In the genomic region with DNA sequence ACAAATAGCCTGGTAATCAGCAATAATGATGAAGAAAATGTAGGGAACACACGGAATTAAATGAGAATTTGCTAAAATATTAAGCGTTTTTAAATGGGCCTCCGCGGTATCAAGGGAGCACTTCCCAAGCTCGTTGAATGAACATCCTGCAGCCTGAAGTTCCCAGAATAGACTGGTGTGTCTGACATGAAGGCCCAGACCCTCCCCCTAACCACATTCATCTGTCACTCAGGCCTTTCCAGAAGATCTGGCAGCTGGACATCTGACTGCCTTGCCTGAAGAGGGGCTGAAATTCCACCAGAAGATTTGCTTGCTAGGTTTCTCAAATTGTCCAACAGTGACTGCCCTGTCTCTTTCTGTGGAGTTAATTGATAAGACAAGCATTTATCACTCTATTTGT, we compare ENCODE assay signal across 16 cellular contexts.
DNase-seq lines count a peak whose midpoint lies in the region; ATAC-seq and TF ChIP-seq lines count a peak whose summit lies in the region.
"Had no signal": no experiment of that assay in that cellular context is flagged by ENCODE, and none has a peak within 500 bp of the region (broad histone marks: within the 10 kb centered on the region; RNA-seq: fewer than 3 reads in every experiment).

No MANE protein-coding gene starts in this region.

- DNase-seq in NCI-H748 (lab: John Stamatoyannopoulos, UW; ENCODE audit: unreplicated experiment) (peak; percentile 11), NCI-H748 treated with DMSO at 0.1 percent for 48 hours (lab: John Stamatoyannopoulos, UW) (no peak), GM23338 (ENCODE audit: low spot score) (no peak), right cardiac atrium (no peak), osteoblast (ENCODE audit: insufficient read length, low spot score, missing footprints) (peak; percentile 53), cerebellum (ENCODE audit: low spot score) (no peak), iPS-NIHi11 (ENCODE audit: low spot score) (no peak)
- DNase-seq: CD8-positive, alpha-beta T cell; COR-L47; DMS153; DMS79 treated with DMSO at 0.1 percent for 48 hours; EL; GOT3; H9 had no signal

- H3K4me3 ChIP-seq in GM23338: no peak overlapping the region
- no peak overlapping the region for H3K4me3 ChIP-seq in right cardiac atrium (ENCODE audit: low read length)
- H3K4me3 ChIP-seq in osteoblast (ENCODE audit: insufficient read depth, low read length): no peak overlapping the region

- TF ChIP-seq CTCF in GM23338 (conservative IDR thresholded peaks at IDR 0.05; ENCODE audit: low read depth in 2 of 2) (no peak), osteoblast (IDR thresholded peaks at IDR 0.05; ENCODE audit: extremely low read depth, low read depth, low read length) (no peak)

- H3K9me3 Mint-ChIP-seq in GM23338: peaks cover 27% of the 10 kb centered on the region; the same call in 2 of the 3 replicates

- intact Hi-C loops in right cardiac atrium (cut with DNase I): no loop called here

- peaks cover 17% of the 10 kb centered on the region; the same call in 2 of the 3 replicates for H3K4me1 Mint-ChIP-seq in GM23338
- H3K4me1 Mint-ChIP-seq: CD14-positive monocyte had no signal

- H3K4me2 ChIP-seq in GM23338 (no peak overlapping the region), osteoblast (ENCODE audit: insufficient read depth, low read length) (no peak overlapping the region)

- WGBS in right cardiac atrium: 43% methylated on average over 5 of the region's 5 CpGs

- H4K20me1 ChIP-seq in GM23338 (replicated peaks; ENCODE audit: insufficient read depth) (no peaks in the 10 kb centered on the region), osteoblast (ENCODE audit: insufficient read depth, low read length) (no peaks in the 10 kb centered on the region)

- no peaks in the 10 kb centered on the region for H3F3A ChIP-seq in GM23338 (replicated peaks; ENCODE audit: low read depth)

- H3K9me3 ChIP-seq in right cardiac atrium (ENCODE audit: control insufficient read depth, low read length) (no peaks in the 10 kb centered on the region), osteoblast (ENCODE audit: low read depth, low read length) (no peaks in the 10 kb centered on the region)

- H3K9me2 ChIP-seq in GM23338 (ENCODE audit: insufficient read depth): peaks cover 5% of the 10 kb centered on the region; the same call in 1 of the 2 replicates

- peaks cover 4% of the 10 kb centered on the region for H3K27me3 Mint-ChIP-seq in GM23338 (ENCODE audit: insufficient read depth, low read depth, poor library complexity)

- H3K79me2 ChIP-seq in GM23338 (replicated peaks; ENCODE audit: insufficient read depth) (no peaks in the 10 kb centered on the region), osteoblast (ENCODE audit: insufficient read depth, low read length) (no peaks in the 10 kb centered on the region)

- H3K27ac ChIP-seq in GM23338 (ENCODE audit: low read depth): no peak overlapping the region
- H3K27ac ChIP-seq in right cardiac atrium (ENCODE audit: low read length): peak overlapping the region; percentile 76
- H3K27ac ChIP-seq in osteoblast (ENCODE audit: low read depth, low read length): no peak overlapping the region
- H3K27ac ChIP-seq: 22Rv1 had no signal

- peaks cover 9% of the 10 kb centered on the region; the same call in 2 of the 3 replicates for H3K36me3 Mint-ChIP-seq in GM23338 (ENCODE audit: low read depth)
- H3K36me3 Mint-ChIP-seq: CD14-positive monocyte; CD8-positive, alpha-beta T cell had no signal

- H3K4me3 Mint-ChIP-seq in GM23338: no peak overlapping the region
- H3K4me3 Mint-ChIP-seq: CD14-positive monocyte; CD8-positive, alpha-beta T cell; H9 had no signal

- H3K27me3 ChIP-seq in GM23338 (ENCODE audit: insufficient read depth) (no peaks in the 10 kb centered on the region), right cardiac atrium (ENCODE audit: control insufficient read depth, insufficient read depth) (no peaks in the 10 kb centered on the region), osteoblast (ENCODE audit: insufficient read depth, low read length) (no peaks in the 10 kb centered on the region)

- H3K4me1 ChIP-seq in GM23338 (ENCODE audit: insufficient read depth) (peaks cover 23% of the 10 kb centered on the region), right cardiac atrium (ENCODE audit: control insufficient read depth, insufficient read depth, low read length) (no peaks in the 10 kb centered on the region), osteoblast (ENCODE audit: insufficient read depth, low read length) (no peaks in the 10 kb centered on the region)

- H3K36me3 ChIP-seq in GM23338 (ENCODE audit: insufficient read depth) (no peaks in the 10 kb centered on the region; the same call in 1 of the 2 replicates), osteoblast (ENCODE audit: insufficient read depth, low read length) (no peaks in the 10 kb centered on the region)

- H3K27ac Mint-ChIP-seq in GM23338: no peak overlapping the region
- H3K27ac Mint-ChIP-seq: CD14-positive monocyte; CD8-positive, alpha-beta T cell; H9 had no signal

- ATAC-seq in GM23338 (no peak), right cardiac atrium (peak; percentile 79 to 87)
- ATAC-seq: CD8-positive, alpha-beta T cell had no signal

- H2AFZ ChIP-seq in GM23338 (peak overlapping the region; percentile 66), osteoblast (ENCODE audit: low read length) (no peak overlapping the region)

TF ChIP-seq in GM23338, 12 proteins besides CTCF, POLR2A, EP300 and RAD21:
- TF ChIP-seq JUNB (IDR thresholded peaks at IDR 0.05; ENCODE audit: unreplicated experiment) (no peak), NANOG (IDR thresholded peaks at IDR 0.05; ENCODE audit: borderline replicate concordance) (no peak), EZH2 (IDR thresholded peaks at IDR 0.05; ENCODE audit: low read depth, unreplicated experiment) (no peak), EZH2phosphoT487 (IDR thresholded peaks at IDR 0.05; ENCODE audit: unreplicated experiment) (no peak), STAT1 (IDR thresholded peaks at IDR 0.05; ENCODE audit: unreplicated experiment) (no peak), ZNF331 (CRISPR knock-in tag; IDR thresholded peaks at IDR 0.05; ENCODE audit: low read depth) (no peak)
- TF ChIP-seq, protein P1, sequence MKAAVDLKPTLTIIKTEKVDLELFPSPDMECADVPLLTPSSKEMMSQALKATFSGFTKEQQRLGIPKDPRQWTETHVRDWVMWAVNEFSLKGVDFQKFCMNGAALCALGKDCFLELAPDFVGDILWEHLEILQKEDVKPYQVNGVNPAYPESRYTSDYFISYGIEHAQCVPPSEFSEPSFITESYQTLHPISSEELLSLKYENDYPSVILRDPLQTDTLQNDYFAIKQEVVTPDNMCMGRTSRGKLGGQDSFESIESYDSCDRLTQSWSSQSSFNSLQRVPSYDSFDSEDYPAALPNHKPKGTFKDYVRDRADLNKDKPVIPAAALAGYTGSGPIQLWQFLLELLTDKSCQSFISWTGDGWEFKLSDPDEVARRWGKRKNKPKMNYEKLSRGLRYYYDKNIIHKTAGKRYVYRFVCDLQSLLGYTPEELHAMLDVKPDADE (IDR thresholded peaks at IDR 0.05): no peak
- TF ChIP-seq, protein P2, sequence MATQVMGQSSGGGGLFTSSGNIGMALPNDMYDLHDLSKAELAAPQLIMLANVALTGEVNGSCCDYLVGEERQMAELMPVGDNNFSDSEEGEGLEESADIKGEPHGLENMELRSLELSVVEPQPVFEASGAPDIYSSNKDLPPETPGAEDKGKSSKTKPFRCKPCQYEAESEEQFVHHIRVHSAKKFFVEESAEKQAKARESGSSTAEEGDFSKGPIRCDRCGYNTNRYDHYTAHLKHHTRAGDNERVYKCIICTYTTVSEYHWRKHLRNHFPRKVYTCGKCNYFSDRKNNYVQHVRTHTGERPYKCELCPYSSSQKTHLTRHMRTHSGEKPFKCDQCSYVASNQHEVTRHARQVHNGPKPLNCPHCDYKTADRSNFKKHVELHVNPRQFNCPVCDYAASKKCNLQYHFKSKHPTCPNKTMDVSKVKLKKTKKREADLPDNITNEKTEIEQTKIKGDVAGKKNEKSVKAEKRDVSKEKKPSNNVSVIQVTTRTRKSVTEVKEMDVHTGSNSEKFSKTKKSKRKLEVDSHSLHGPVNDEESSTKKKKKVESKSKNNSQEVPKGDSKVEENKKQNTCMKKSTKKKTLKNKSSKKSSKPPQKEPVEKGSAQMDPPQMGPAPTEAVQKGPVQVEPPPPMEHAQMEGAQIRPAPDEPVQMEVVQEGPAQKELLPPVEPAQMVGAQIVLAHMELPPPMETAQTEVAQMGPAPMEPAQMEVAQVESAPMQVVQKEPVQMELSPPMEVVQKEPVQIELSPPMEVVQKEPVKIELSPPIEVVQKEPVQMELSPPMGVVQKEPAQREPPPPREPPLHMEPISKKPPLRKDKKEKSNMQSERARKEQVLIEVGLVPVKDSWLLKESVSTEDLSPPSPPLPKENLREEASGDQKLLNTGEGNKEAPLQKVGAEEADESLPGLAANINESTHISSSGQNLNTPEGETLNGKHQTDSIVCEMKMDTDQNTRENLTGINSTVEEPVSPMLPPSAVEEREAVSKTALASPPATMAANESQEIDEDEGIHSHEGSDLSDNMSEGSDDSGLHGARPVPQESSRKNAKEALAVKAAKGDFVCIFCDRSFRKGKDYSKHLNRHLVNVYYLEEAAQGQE (IDR thresholded peaks at IDR 0.05; ENCODE audit: unreplicated experiment): no peak

Comparison
In these comparisons a context has a peak if more than half of its experiments do, and no peak if none do; other contexts are left out.
1. DNase-seq: peak in NCI-H748 (single experiment) and osteoblast (single experiment); none in NCI-H748 treated with DMSO at 0.1 percent for 48 hours (single experiment), GM23338 (single experiment), right cardiac atrium (0 of 3), cerebellum (single experiment) and iPS-NIHi11 (single experiment).